ENCODE assay signal across 1 cellular context in the genomic region with DNA sequence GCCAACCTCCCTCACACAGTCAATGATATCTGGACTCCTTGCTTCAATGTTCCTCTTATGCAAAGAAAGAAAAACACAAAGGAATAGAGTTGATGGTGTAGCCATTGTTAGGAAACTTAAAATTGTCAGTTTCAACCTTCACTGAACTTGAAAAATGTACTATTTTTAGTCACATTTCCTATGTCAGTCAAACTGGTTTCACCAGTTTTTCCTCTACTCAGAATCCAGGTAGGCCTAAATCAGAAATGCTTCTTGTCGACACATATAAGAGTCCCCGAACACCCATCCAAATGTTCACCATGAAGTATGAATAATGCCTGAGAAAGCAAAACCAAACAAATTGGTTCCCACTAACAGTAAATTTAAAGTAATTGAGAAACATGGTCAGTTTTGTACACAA.
TF ChIP-seq lines count a peak whose summit lies in the region.

No MANE protein-coding gene starts in this region.

TF ChIP-seq in HCT116, 20 proteins besides CTCF, POLR2A, EP300 and RAD21 (continued from another document):
- TF ChIP-seq, protein P1, sequence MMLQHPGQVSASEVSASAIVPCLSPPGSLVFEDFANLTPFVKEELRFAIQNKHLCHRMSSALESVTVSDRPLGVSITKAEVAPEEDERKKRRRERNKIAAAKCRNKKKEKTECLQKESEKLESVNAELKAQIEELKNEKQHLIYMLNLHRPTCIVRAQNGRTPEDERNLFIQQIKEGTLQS (IDR thresholded peaks at IDR 0.05), result no peak
- TF ChIP-seq EZH2 (IDR thresholded peaks at IDR 0.05) (no peak), EGR1 (IDR thresholded peaks at IDR 0.05; ENCODE audit: low read depth) (no peak), ZNF274 (IDR thresholded peaks at IDR 0.05; ENCODE audit: low read depth, low read length) (no peak), ZFX (IDR thresholded peaks at IDR 0.05) (no peak; the same call in 1 of the 2 replicates), YY1 (IDR thresholded peaks at IDR 0.05; ENCODE audit: extremely low read depth, insufficient replicate concordance, low read depth, low read length) (no peak), POLR2AphosphoS5 (IDR thresholded peaks at IDR 0.05; ENCODE audit: low read depth, low read length) (peak; percentile 22; the same call in 1 of the 2 replicates), TCF7L2 (IDR thresholded peaks at IDR 0.05; ENCODE audit: borderline replicate concordance, extremely low read depth, insufficient read depth, insufficient read length) (no peak)
- TF ChIP-seq, protein P2, sequence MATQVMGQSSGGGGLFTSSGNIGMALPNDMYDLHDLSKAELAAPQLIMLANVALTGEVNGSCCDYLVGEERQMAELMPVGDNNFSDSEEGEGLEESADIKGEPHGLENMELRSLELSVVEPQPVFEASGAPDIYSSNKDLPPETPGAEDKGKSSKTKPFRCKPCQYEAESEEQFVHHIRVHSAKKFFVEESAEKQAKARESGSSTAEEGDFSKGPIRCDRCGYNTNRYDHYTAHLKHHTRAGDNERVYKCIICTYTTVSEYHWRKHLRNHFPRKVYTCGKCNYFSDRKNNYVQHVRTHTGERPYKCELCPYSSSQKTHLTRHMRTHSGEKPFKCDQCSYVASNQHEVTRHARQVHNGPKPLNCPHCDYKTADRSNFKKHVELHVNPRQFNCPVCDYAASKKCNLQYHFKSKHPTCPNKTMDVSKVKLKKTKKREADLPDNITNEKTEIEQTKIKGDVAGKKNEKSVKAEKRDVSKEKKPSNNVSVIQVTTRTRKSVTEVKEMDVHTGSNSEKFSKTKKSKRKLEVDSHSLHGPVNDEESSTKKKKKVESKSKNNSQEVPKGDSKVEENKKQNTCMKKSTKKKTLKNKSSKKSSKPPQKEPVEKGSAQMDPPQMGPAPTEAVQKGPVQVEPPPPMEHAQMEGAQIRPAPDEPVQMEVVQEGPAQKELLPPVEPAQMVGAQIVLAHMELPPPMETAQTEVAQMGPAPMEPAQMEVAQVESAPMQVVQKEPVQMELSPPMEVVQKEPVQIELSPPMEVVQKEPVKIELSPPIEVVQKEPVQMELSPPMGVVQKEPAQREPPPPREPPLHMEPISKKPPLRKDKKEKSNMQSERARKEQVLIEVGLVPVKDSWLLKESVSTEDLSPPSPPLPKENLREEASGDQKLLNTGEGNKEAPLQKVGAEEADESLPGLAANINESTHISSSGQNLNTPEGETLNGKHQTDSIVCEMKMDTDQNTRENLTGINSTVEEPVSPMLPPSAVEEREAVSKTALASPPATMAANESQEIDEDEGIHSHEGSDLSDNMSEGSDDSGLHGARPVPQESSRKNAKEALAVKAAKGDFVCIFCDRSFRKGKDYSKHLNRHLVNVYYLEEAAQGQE (IDR thresholded peaks at IDR 0.05; ENCODE audit: low read depth), result no peak
- TF ChIP-seq, protein P3, sequence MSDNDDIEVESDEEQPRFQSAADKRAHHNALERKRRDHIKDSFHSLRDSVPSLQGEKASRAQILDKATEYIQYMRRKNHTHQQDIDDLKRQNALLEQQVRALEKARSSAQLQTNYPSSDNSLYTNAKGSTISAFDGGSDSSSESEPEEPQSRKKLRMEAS (IDR thresholded peaks at IDR 0.05), result no peak
TF ChIP-seq in HCT116: peak in this region for 5.
